Comparison of ENCODE assay signal across 13 cellular contexts in genomic region chr10:48439031-48439430, GRCh38.
DNase-seq lines count a peak whose midpoint lies in the region; ATAC-seq and TF ChIP-seq lines count a peak whose summit lies in the region.
"Had no signal": no experiment of that assay in that cellular context is flagged by ENCODE, and none has a peak within 500 bp of the region (broad histone marks: within the 10 kb centered on the region; RNA-seq: fewer than 3 reads in every experiment).

No MANE protein-coding gene starts in this region.

- H3K27ac Mint-ChIP-seq in WTC11 = 0 out of 2 replicates have a peak overlapping the region, but pooled peaks have one; percentile 25

- DNase-seq in GM04504 (ENCODE audit: low read depth) (peak; percentile 28), WTC11 (ENCODE audit: low spot score) (no peak), fibroblast of villous mesenchyme (ENCODE audit: low read depth) (peak; percentile 34), thyroid gland (no peak), OCI-M2 (lab: John Stamatoyannopoulos, UW; ENCODE audit: unreplicated experiment) (no peak), NCI-H128 (lab: John Stamatoyannopoulos, UW; ENCODE audit: unreplicated experiment) (no peak), activated gamma-delta T cell (lab: John Stamatoyannopoulos, UW) (no peak)
- DNase-seq: effector CD8-positive, alpha-beta T cell; naive B cell; NCI-H2081 treated with DMSO at 0.1 percent for 48 hours; NCI-H774; stimulated activated CD4-positive, alpha-beta T cell treated with anti-CD3 and anti-CD28 coated beads, Interleukin-2, amount 100 ng/mL, for 48 hours had no signal

- H3K4me1 Mint-ChIP-seq in WTC11 = peaks cover 6% of the 10 kb centered on the region
- H3K4me1 Mint-ChIP-seq: naive B cell had no signal

- H3K4me3 ChIP-seq in fibroblast of villous mesenchyme (ENCODE audit: low read depth, low read length) (no peak overlapping the region), thyroid gland (replicated peaks in 1 of 3) (no peak overlapping the region)
- H3K4me3 ChIP-seq: body of pancreas had no signal

- peaks cover 26 to 38% of the 10 kb centered on the region in 2 donors for H3K4me1 ChIP-seq in thyroid gland

- no peak for TF ChIP-seq CTCF in WTC11 (IDR thresholded peaks at IDR 0.05)
- TF ChIP-seq CTCF in fibroblast of villous mesenchyme (IDR thresholded peaks at IDR 0.05; ENCODE audit: insufficient read depth, low read depth, low read length) = no peak
- no peak for TF ChIP-seq CTCF in thyroid gland (IDR thresholded peaks at IDR 0.05)

- 92 to 94% methylated on average over 2 of the region's 2 CpGs for WGBS in thyroid gland, 2 donors

- ATAC-seq in WTC11 = no peak

- no peaks in the 10 kb centered on the region for H3K36me3 Mint-ChIP-seq in WTC11
- H3K36me3 Mint-ChIP-seq: naive B cell had no signal

- CTCF ChIA-PET in WTC11 (lab: Charles Lee) = no interaction called here

- H3K4me3 Mint-ChIP-seq in WTC11 = no peak overlapping the region
- H3K4me3 Mint-ChIP-seq: naive B cell had no signal

- intact Hi-C loops in thyroid gland (cut with DNase I) = no loop called here

- H3K27ac ChIP-seq in thyroid gland = peak overlapping the region; percentile 66 to 92 (median 86)

- H3K27me3 Mint-ChIP-seq in WTC11 (ENCODE audit: low read depth) = no peaks in the 10 kb centered on the region
- H3K27me3 Mint-ChIP-seq: naive B cell had no signal

- no peaks in the 10 kb centered on the region for H3K9me3 ChIP-seq in thyroid gland
- H3K9me3 ChIP-seq: body of pancreas had no signal

- no peak for TF ChIP-seq POLR2A in thyroid gland (IDR thresholded peaks at IDR 0.05)

- POLR2A ChIA-PET in WTC11 (lab: Charles Lee) = no interaction called here

- no peaks in the 10 kb centered on the region for H3K9me3 Mint-ChIP-seq in WTC11
- H3K9me3 Mint-ChIP-seq: naive B cell had no signal

- no peaks in the 10 kb centered on the region for H3K27me3 ChIP-seq in thyroid gland
- H3K27me3 ChIP-seq: body of pancreas had no signal

- H3K36me3 ChIP-seq in thyroid gland = no peaks in the 10 kb centered on the region

TF ChIP-seq in WTC11, 78 proteins besides CTCF, POLR2A, EP300 and RAD21:
- no peak for TF ChIP-seq USF1 (CRISPR knock-in tag; IDR thresholded peaks at IDR 0.05)
- TF ChIP-seq NFE2L1 (CRISPR knock-in tag; IDR thresholded peaks at IDR 0.05) = no peak
- no peak for TF ChIP-seq ZMAT4 (CRISPR knock-in tag; IDR thresholded peaks at IDR 0.05)
- no peak for TF ChIP-seq FOXP4 (CRISPR knock-in tag; IDR thresholded peaks at IDR 0.05)
- TF ChIP-seq KAT7 (CRISPR knock-in tag; IDR thresholded peaks at IDR 0.05; ENCODE audit: borderline replicate concordance) = no peak
- TF ChIP-seq MAX (CRISPR knock-in tag; IDR thresholded peaks at IDR 0.05) = no peak
- TF ChIP-seq PRDM15 (CRISPR knock-in tag; IDR thresholded peaks at IDR 0.05) = no peak
- TF ChIP-seq NFYB (CRISPR knock-in tag; conservative IDR thresholded peaks at IDR 0.05; ENCODE audit: low read depth) = no peak
- TF ChIP-seq TEAD1 (CRISPR knock-in tag; IDR thresholded peaks at IDR 0.05) = no peak
- no peak for TF ChIP-seq PREB (CRISPR knock-in tag; IDR thresholded peaks at IDR 0.05; ENCODE audit: borderline replicate concordance)

Comparison
In these comparisons a context has a peak if more than half of its experiments do, and no peak if none do; other contexts are left out.
1. DNase-seq: peak in GM04504 (single experiment) and fibroblast of villous mesenchyme (single experiment); none in WTC11 (single experiment), thyroid gland (0 of 2), OCI-M2 (single experiment), NCI-H128 (single experiment) and activated gamma-delta T cell (single experiment).